10 cellular contexts compared by ENCODE assay signal in genomic region chr15:72585659-72586058, GRCh38.
DNase-seq lines count a peak whose midpoint lies in the region; ATAC-seq and TF ChIP-seq lines count a peak whose summit lies in the region.
"Had no signal": no experiment of that assay in that cellular context is flagged by ENCODE, and none has a peak within 500 bp of the region (broad histone marks: within the 10 kb centered on the region; RNA-seq: fewer than 3 reads in every experiment).

No MANE protein-coding gene starts in this region.

- no peak for DNase-seq in AG09309 (ENCODE audit: low read depth)
- DNase-seq in amniotic epithelial cell (ENCODE audit: low read depth): peak; percentile 37
- peak; percentile 14 for DNase-seq in iPS-NIHi7 (ENCODE audit: extremely low spot score)
- DNase-seq in NCI-H1105 treated with DMSO at 0.1 percent for 48 hours (lab: John Stamatoyannopoulos, UW): no peak
- no peak for DNase-seq in effector CD8-positive, alpha-beta T cell (lab: John Stamatoyannopoulos, UW)
- no peak for DNase-seq in NCI-H1930 (lab: John Stamatoyannopoulos, UW)
- DNase-seq: DMS79, left colon had no signal

- CTCF ChIA-PET in HEK293 (lab: Yijun Ruan, JAX): interaction anchor here (0.9 to 2.0 kb wide), 4 partner anchors 14 to 41 kb away, joined by 3 to 9 read pairs (median 3); no protein-coding TSS in a partner anchor

- H3K9me3 ChIP-seq in HEK293 (ENCODE audit: control insufficient read depth, insufficient read depth, low read depth, low read length): no peaks in the 10 kb centered on the region

- no peaks in the 10 kb centered on the region for H3K4me1 ChIP-seq in HEK293 (ENCODE audit: control insufficient read depth, insufficient read depth, low read length)

- no peak overlapping the region for H3K27ac ChIP-seq in HEK293 (ENCODE audit: extremely low read depth, low read depth, low read length)

- POLR2A ChIA-PET in HEK293 (lab: Yijun Ruan, JAX): interaction anchor here (1.5 kb wide), 1 partner anchor 112 kb away, joined by 4 read pairs; no protein-coding TSS in a partner anchor

- no peak for ATAC-seq in HG03139 (IDR thresholded peaks at IDR 0.05; ENCODE audit: unreplicated experiment)
- ATAC-seq: left colon had no signal

- TF ChIP-seq CTCF in AG09309 (IDR thresholded peaks at IDR 0.05; ENCODE audit: control insufficient read depth, insufficient read depth, low read depth, low read length, missing control alignments) (peak; percentile 28), HEK293 (tag by site-specific recombination; IDR thresholded peaks at IDR 0.05) (0 out of 2 replicates have a peak, but pooled peaks have one; percentile 10)

- H3K4me3 ChIP-seq in AG09309 (ENCODE audit: control insufficient read depth, low read depth, low read length) (no peak overlapping the region), HEK293 (ENCODE audit: low read depth, low read length) (no peak overlapping the region)

- peaks cover 22 to 75% of the 10 kb centered on the region in 2 experiments; a peak in 2 of 3 replicates for H3K36me3 ChIP-seq in HEK293 (ENCODE audit: control insufficient read depth in 2 of 2, insufficient read depth in 1 of 2, low read length in 2 of 2)

TF ChIP-seq in HEK293, 187 proteins besides CTCF, POLR2A, EP300 and RAD21:
- peak; percentile 37 for TF ChIP-seq ZNF654 (tag by site-specific recombination; IDR thresholded peaks at IDR 0.05; ENCODE audit: low read depth)
- TF ChIP-seq ZNF530 (tag by site-specific recombination; IDR thresholded peaks at IDR 0.05; ENCODE audit: low read depth): no peak
TF ChIP-seq in HEK293: peak in this region for 1.

Comparison
In these comparisons a context has a peak if more than half of its experiments do, and no peak if none do; other contexts are left out.
1. DNase-seq: peak in amniotic epithelial cell (single experiment) and iPS-NIHi7 (single experiment); none in AG09309 (single experiment), NCI-H1105 treated with DMSO at 0.1 percent for 48 hours (single experiment), effector CD8-positive, alpha-beta T cell (single experiment) and NCI-H1930 (0 of 2).